In genomic region chr5:112902561-112902960, GRCh38 we compare ENCODE assay signal across 17 cellular contexts. TPM values are rescaled to one million over a fixed set of nuclear protein-coding genes. Genes with fewer than 3 reads are reported as not detected.
A peak's percentile ranks its signal among the peaks of the same experiment; 100 is the strongest.
DNase-seq lines count a peak whose midpoint lies in the region; ATAC-seq and TF ChIP-seq lines count a peak whose summit lies in the region.
"Had no signal": no experiment of that assay in that cellular context is flagged by ENCODE, and none has a peak within 500 bp of the region (broad histone marks: within the 10 kb centered on the region; RNA-seq: fewer than 3 reads in every experiment).

No MANE protein-coding gene starts in this region.

- no peaks in the 10 kb centered on the region for H3K27me3 ChIP-seq in CD4-positive, alpha-beta T cell (ENCODE audit: control insufficient read depth, insufficient read depth, low read length)
- no peaks in the 10 kb centered on the region for H3K27me3 ChIP-seq in adrenal gland

- TF ChIP-seq POLR2A in adrenal gland (IDR thresholded peaks at IDR 0.05): no peak

- H3K4me3 Mint-ChIP-seq in CD4-positive, alpha-beta T cell: no peak overlapping the region
- no peak overlapping the region for H3K4me3 Mint-ChIP-seq in effector memory CD8-positive, alpha-beta T cell
- H3K4me3 Mint-ChIP-seq in stimulated activated effector memory CD8-positive, alpha-beta T cell treated with anti-CD3 and anti-CD28 coated beads, Interleukin-12 subunit alpha, Interleukin-12 subunit beta, amount 100 ng/mL, for 72 hours: no peak overlapping the region
- H3K4me3 Mint-ChIP-seq: CD4-positive, alpha-beta memory T cell had no signal

- DNase-seq in CD4-positive, alpha-beta T cell: no peak
- DNase-seq in effector memory CD8-positive, alpha-beta T cell: no peak
- peak; percentile 89 for DNase-seq in myocyte (ENCODE audit: low read depth)
- peak in 1 of 2 donors; percentile 38 for DNase-seq in stimulated activated effector memory CD8-positive, alpha-beta T cell treated with anti-CD3 and anti-CD28 coated beads, Interleukin-12 subunit alpha, Interleukin-12 subunit beta, amount 100 ng/mL, for 72 hours (ENCODE audit: low spot score in 2 of 2)
- no peak for DNase-seq in foreskin fibroblast
- no peak for DNase-seq in adrenal gland
- DNase-seq: ACHN; Calu3; CD4-positive, alpha-beta memory T cell; DMS53; DND-41; EL; GM23248; HCEC 1CT had no signal

- TF ChIP-seq CTCF in CD4-positive, alpha-beta T cell (IDR thresholded peaks at IDR 0.05): no peak
- TF ChIP-seq CTCF in foreskin fibroblast (IDR thresholded peaks at IDR 0.05; ENCODE audit: low read depth, low read length): no peak
- no peak for TF ChIP-seq CTCF in adrenal gland (IDR thresholded peaks at IDR 0.05)

- H3K36me3 Mint-ChIP-seq in CD4-positive, alpha-beta T cell (ENCODE audit: low read depth): peaks cover 69% of the 10 kb centered on the region
- peaks cover 42% of the 10 kb centered on the region for H3K36me3 Mint-ChIP-seq in effector memory CD8-positive, alpha-beta T cell (ENCODE audit: insufficient read depth)
- peaks cover 69% of the 10 kb centered on the region for H3K36me3 Mint-ChIP-seq in stimulated activated effector memory CD8-positive, alpha-beta T cell treated with anti-CD3 and anti-CD28 coated beads, Interleukin-12 subunit alpha, Interleukin-12 subunit beta, amount 100 ng/mL, for 72 hours

- peak overlapping the region; percentile 24 for H3K27ac Mint-ChIP-seq in CD4-positive, alpha-beta T cell
- peak overlapping the region; percentile 7 to 62 for H3K27ac Mint-ChIP-seq in effector memory CD8-positive, alpha-beta T cell
- peak overlapping the region; percentile 29 for H3K27ac Mint-ChIP-seq in stimulated activated effector memory CD8-positive, alpha-beta T cell treated with anti-CD3 and anti-CD28 coated beads, Interleukin-12 subunit alpha, Interleukin-12 subunit beta, amount 100 ng/mL, for 72 hours

- peaks cover 2 to 3% of the 10 kb centered on the region in 2 donors for H3K4me1 ChIP-seq in adrenal gland (replicated peaks in 1 of 2)

- no peak for ATAC-seq in CD4-positive, alpha-beta T cell (ENCODE audit: poor library complexity)
- ATAC-seq in effector memory CD8-positive, alpha-beta T cell (replicated peaks): no peak
- ATAC-seq in stimulated activated effector memory CD8-positive, alpha-beta T cell treated with anti-CD3 and anti-CD28 coated beads, Interleukin-12 subunit alpha, Interleukin-12 subunit beta, amount 100 ng/mL, for 72 hours: no peak
- no peak for ATAC-seq in GM21381 (IDR thresholded peaks at IDR 0.05; ENCODE audit: unreplicated experiment)
- ATAC-seq: GM12878 had no signal

- no peaks in the 10 kb centered on the region for H3K9me3 Mint-ChIP-seq in CD4-positive, alpha-beta T cell
- H3K9me3 Mint-ChIP-seq in effector memory CD8-positive, alpha-beta T cell: no peaks in the 10 kb centered on the region
- no peaks in the 10 kb centered on the region for H3K9me3 Mint-ChIP-seq in stimulated activated effector memory CD8-positive, alpha-beta T cell treated with anti-CD3 and anti-CD28 coated beads, Interleukin-12 subunit alpha, Interleukin-12 subunit beta, amount 100 ng/mL, for 72 hours
- H3K9me3 Mint-ChIP-seq: CD4-positive, alpha-beta memory T cell had no signal

- intact Hi-C loops in CD4-positive, alpha-beta T cell (cut with DNase I, micrococcal nuclease): no loop called here
- intact Hi-C loops in adrenal gland (cut with DNase I): no loop called here

- 94 to 96% (median 95%) methylated on average over 3 of the region's 3 CpGs for WGBS in adrenal gland, 4 donors

- H3K4me1 Mint-ChIP-seq in CD4-positive, alpha-beta T cell (ENCODE audit: low read depth): peaks cover 15% of the 10 kb centered on the region
- peaks cover 17 to 24% of the 10 kb centered on the region in 2 donors for H3K4me1 Mint-ChIP-seq in effector memory CD8-positive, alpha-beta T cell (ENCODE audit: low read depth in 2 of 2)
- peaks cover 20% of the 10 kb centered on the region for H3K4me1 Mint-ChIP-seq in stimulated activated effector memory CD8-positive, alpha-beta T cell treated with anti-CD3 and anti-CD28 coated beads, Interleukin-12 subunit alpha, Interleukin-12 subunit beta, amount 100 ng/mL, for 72 hours

- H3K4me3 ChIP-seq in foreskin fibroblast (ENCODE audit: low read depth in 1 of 2, low read length in 2 of 2) (no peak overlapping the region), adrenal gland (no peak overlapping the region)
- H3K4me3 ChIP-seq: GM12878, GM23248 had no signal

- no peaks in the 10 kb centered on the region for H3K9me3 ChIP-seq in CD4-positive, alpha-beta T cell (ENCODE audit: control insufficient read depth, low read length)
- no peaks in the 10 kb centered on the region for H3K9me3 ChIP-seq in adrenal gland (replicated peaks in 1 of 3)

- H3K27ac ChIP-seq in CD4-positive, alpha-beta T cell (ENCODE audit: low read depth, low read length): no peak overlapping the region
- no peak overlapping the region for H3K27ac ChIP-seq in adrenal gland
- H3K27ac ChIP-seq: C4-2B, GM23248 had no signal

- POLR2A ChIA-PET in CD4-positive, alpha-beta T cell (lab: Charles Lee): interaction anchor here (0.5 to 2.5 kb wide), 3 partner anchors 11 to 515 kb away, joined by 3 to 6 read pairs (median 3); no protein-coding TSS in a partner anchor

- CTCF ChIA-PET in CD4-positive, alpha-beta T cell (lab: Charles Lee): interaction anchor here (0.7 to 2.2 kb wide), 2 partner anchors 39 to 54 kb away, joined by 3 to 6 read pairs; no protein-coding TSS in a partner anchor

- peaks cover 0 to 38% of the 10 kb centered on the region in 2 donors for H3K36me3 ChIP-seq in adrenal gland (replicated peaks in 1 of 2)

- no peaks in the 10 kb centered on the region for H3K27me3 Mint-ChIP-seq in CD4-positive, alpha-beta T cell
- no peaks in the 10 kb centered on the region for H3K27me3 Mint-ChIP-seq in effector memory CD8-positive, alpha-beta T cell
- H3K27me3 Mint-ChIP-seq: CD4-positive, alpha-beta memory T cell had no signal

RNA-seq across cellular contexts. Expression of gene REEP5, which starts 19.5 kb away (rescaled TPM):
- 10 to 100 TPM; 25.3 to 26.6 TPM for total RNA-seq in CD4-positive, alpha-beta T cell
- 47.3 and 58.5 TPM in 2 replicates for total RNA-seq in myocyte
- polyA plus RNA-seq in myocyte (2012): 141 TPM
- 100 to 1,000 TPM in 7 of 8 donors, 10 to 100 TPM in 1; 84.6 to 198 (median 173) TPM for total RNA-seq in adrenal gland
- polyA plus RNA-seq in adrenal gland: 100 to 1,000 TPM in 2 of 3 donors, 10 to 100 TPM in 1; 73.8 to 187 (median 107) TPM

RNA-seq across cellular contexts. Expression of gene SRP19, which starts 41.5 kb away (rescaled TPM):
- 10 to 100 TPM; 40.2 to 40.8 TPM for total RNA-seq in CD4-positive, alpha-beta T cell
- 78.4 and 95.2 TPM in 2 replicates for total RNA-seq in myocyte
- polyA plus RNA-seq in myocyte (2012): 99.9 TPM
- total RNA-seq in adrenal gland: 10 to 100 TPM; 18.4 to 82.7 (median 41.8) TPM
- 100 to 1,000 TPM in 2 of 3 donors, 10 to 100 TPM in 1; 91.1 to 247 (median 150) TPM for polyA plus RNA-seq in adrenal gland
